12 cellular contexts compared by ENCODE assay signal in genomic region chr11:9990221-9990973, GRCh38.
DNase-seq lines count a peak whose midpoint lies in the region; ATAC-seq and TF ChIP-seq lines count a peak whose summit lies in the region.
"Had no signal": no experiment of that assay in that cellular context is flagged by ENCODE, and none has a peak within 500 bp of the region (broad histone marks: within the 10 kb centered on the region; RNA-seq: fewer than 3 reads in every experiment).

No MANE protein-coding gene starts in this region.

- no peak overlapping the region for H3K4me3 ChIP-seq in brain microvascular endothelial cell (ENCODE audit: low read depth, low read length)
- H3K4me3 ChIP-seq: mucosa of descending colon had no signal

- TF ChIP-seq EP300 in Ishikawa (IDR thresholded peaks at IDR 0.05; ENCODE audit: borderline replicate concordance) = no peak

- H3K36me3 ChIP-seq in brain microvascular endothelial cell (replicated peaks) = peaks cover 3% of the 10 kb centered on the region

- DNase-seq in DMS114 treated with DMSO at 0.1 percent for 48 hours (lab: John Stamatoyannopoulos, UW; ENCODE audit: unreplicated experiment) = peak; percentile 2
- peak; percentile 11 for DNase-seq in brain microvascular endothelial cell
- peak; percentile 31 to 39 for DNase-seq in lung microvascular endothelial cell (ENCODE audit: low read depth in 2 of 2)
- no peak for DNase-seq in posterior cingulate gyrus
- DNase-seq in HK-2 (ENCODE audit: unreplicated experiment) = no peak
- no peak for DNase-seq in anterior cingulate cortex (lab: John Stamatoyannopoulos, UW)
- DNase-seq: activated CD8-positive, alpha-beta memory T cell treated with anti-CD3 and anti-CD28 coated beads, Interleukin-2, amount 50 U/mL, for 48 hours; activated naive CD8-positive, alpha-beta T cell treated with anti-CD3 and anti-CD28 coated beads, Interleukin-2, amount 10 ng/mL, durations not matched to agents 7 days and 5 days; mucosa of descending colon; NCI-H1092 had no signal

- H3K27ac ChIP-seq in brain microvascular endothelial cell = no peak overlapping the region

- intact Hi-C loops in posterior cingulate gyrus (cut with DNase I) = no loop called here

- peak; percentile 18 for TF ChIP-seq CTCF in brain microvascular endothelial cell (IDR thresholded peaks at IDR 0.05; ENCODE audit: low read depth, low read length, missing control alignments)

- in situ Hi-C loops in brain microvascular endothelial cell (cut with HindIII; ENCODE audit: low pct_ligation_motif_present, low sequenced_read_pairs) = loop anchor here (25.0 kb wide), 1 partner anchor 322 kb away; the partner anchor contains the start of gene ADM

- H3K27me3 ChIP-seq in brain microvascular endothelial cell (replicated peaks) = no peaks in the 10 kb centered on the region

- no peak for ATAC-seq in GM21529 (IDR thresholded peaks at IDR 0.05; ENCODE audit: unreplicated experiment)
- ATAC-seq: mucosa of descending colon had no signal

- TF ChIP-seq RAD21 in Ishikawa (IDR thresholded peaks at IDR 0.05; ENCODE audit: low read depth) = peak; percentile 21; the same call in 1 of the 2 replicates

TF ChIP-seq in Ishikawa, 13 proteins besides CTCF, POLR2A, EP300 and RAD21:
- TF ChIP-seq NFIC (IDR thresholded peaks at IDR 0.05) = no peak
- TF ChIP-seq, protein P1, sequence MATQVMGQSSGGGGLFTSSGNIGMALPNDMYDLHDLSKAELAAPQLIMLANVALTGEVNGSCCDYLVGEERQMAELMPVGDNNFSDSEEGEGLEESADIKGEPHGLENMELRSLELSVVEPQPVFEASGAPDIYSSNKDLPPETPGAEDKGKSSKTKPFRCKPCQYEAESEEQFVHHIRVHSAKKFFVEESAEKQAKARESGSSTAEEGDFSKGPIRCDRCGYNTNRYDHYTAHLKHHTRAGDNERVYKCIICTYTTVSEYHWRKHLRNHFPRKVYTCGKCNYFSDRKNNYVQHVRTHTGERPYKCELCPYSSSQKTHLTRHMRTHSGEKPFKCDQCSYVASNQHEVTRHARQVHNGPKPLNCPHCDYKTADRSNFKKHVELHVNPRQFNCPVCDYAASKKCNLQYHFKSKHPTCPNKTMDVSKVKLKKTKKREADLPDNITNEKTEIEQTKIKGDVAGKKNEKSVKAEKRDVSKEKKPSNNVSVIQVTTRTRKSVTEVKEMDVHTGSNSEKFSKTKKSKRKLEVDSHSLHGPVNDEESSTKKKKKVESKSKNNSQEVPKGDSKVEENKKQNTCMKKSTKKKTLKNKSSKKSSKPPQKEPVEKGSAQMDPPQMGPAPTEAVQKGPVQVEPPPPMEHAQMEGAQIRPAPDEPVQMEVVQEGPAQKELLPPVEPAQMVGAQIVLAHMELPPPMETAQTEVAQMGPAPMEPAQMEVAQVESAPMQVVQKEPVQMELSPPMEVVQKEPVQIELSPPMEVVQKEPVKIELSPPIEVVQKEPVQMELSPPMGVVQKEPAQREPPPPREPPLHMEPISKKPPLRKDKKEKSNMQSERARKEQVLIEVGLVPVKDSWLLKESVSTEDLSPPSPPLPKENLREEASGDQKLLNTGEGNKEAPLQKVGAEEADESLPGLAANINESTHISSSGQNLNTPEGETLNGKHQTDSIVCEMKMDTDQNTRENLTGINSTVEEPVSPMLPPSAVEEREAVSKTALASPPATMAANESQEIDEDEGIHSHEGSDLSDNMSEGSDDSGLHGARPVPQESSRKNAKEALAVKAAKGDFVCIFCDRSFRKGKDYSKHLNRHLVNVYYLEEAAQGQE (IDR thresholded peaks at IDR 0.05; ENCODE audit: low read depth) = peak; percentile 50; the same call in 1 of the 2 replicates

Comparison
In these comparisons a context has a peak if more than half of its experiments do, and no peak if none do; other contexts are left out.
1. DNase-seq: peak in DMS114 treated with DMSO at 0.1 percent for 48 hours (single experiment), brain microvascular endothelial cell (single experiment) and lung microvascular endothelial cell (2 of 2); none in posterior cingulate gyrus (0 of 10), HK-2 (single experiment) and anterior cingulate cortex (0 of 58).